25 cellular contexts compared by ENCODE assay signal in genomic region chr1:59716551-59717231, GRCh38.
DNase-seq lines count a peak whose midpoint lies in the region; ATAC-seq, FAIRE-seq and TF ChIP-seq lines count a peak whose summit lies in the region.
"Had no signal": no experiment of that assay in that cellular context is flagged by ENCODE, and none has a peak within 500 bp of the region (broad histone marks: within the 10 kb centered on the region; RNA-seq: fewer than 3 reads in every experiment).

No MANE protein-coding gene starts in this region.

- no peak overlapping the region for H3K27ac ChIP-seq in A549
- H3K27ac ChIP-seq in osteoblast (ENCODE audit: low read depth, low read length), result no peak overlapping the region
- H3K27ac ChIP-seq: BLaER1 treated with 17β-estradiol and CSF1 and Interleukin-3, amounts not matched to agents 10 nM and 100 nM; SJSA1 had no signal

- no peak for FAIRE-seq in A549 (lab: Jason Lieb, UNC)

- peaks cover 16% of the 10 kb centered on the region for H3K4me1 Mint-ChIP-seq in WTC11
- H3K4me1 Mint-ChIP-seq in mesothelial cell of epicardium, result peaks cover 18% of the 10 kb centered on the region
- H3K4me1 Mint-ChIP-seq: CD4-positive, alpha-beta memory T cell had no signal

- 85% methylated on average over 5 of the region's 5 CpGs for WGBS in A549 (ENCODE audit: missing lambda C conversion rate)

- CTCF ChIA-PET in A549 (lab: Yijun Ruan, JAX), result interaction anchor here (0.9 kb wide), 1 partner anchor 18 kb away, joined by 3 read pairs; no protein-coding TSS in a partner anchor
- CTCF ChIA-PET in WTC11 (lab: Charles Lee), result interaction anchor here (1.3 to 1.4 kb wide), 2 partner anchors 44 to 51 kb away, joined by 3 to 4 read pairs; no protein-coding TSS in a partner anchor

- H3K36me3 Mint-ChIP-seq in WTC11 (peaks cover under 1% of the 10 kb centered on the region; the same call in 1 of the 2 replicates), mesothelial cell of epicardium (peaks cover 3% of the 10 kb centered on the region)
- H3K36me3 Mint-ChIP-seq: CD4-positive, alpha-beta memory T cell had no signal

- H3K4me2 ChIP-seq in A549 (no peak overlapping the region), osteoblast (ENCODE audit: insufficient read depth, low read length) (no peak overlapping the region)
- H3K4me2 ChIP-seq: GM23338 had no signal

- no peaks in the 10 kb centered on the region for H3K79me2 ChIP-seq in osteoblast (ENCODE audit: insufficient read depth, low read length)

- no peaks in the 10 kb centered on the region for H4K20me1 ChIP-seq in osteoblast (ENCODE audit: insufficient read depth, low read length)
- H4K20me1 ChIP-seq: BLaER1 treated with 17β-estradiol and CSF1 and Interleukin-3, amounts not matched to agents 10 nM and 100 nM had no signal

- no peak overlapping the region for H3K4me3 Mint-ChIP-seq in WTC11
- no peak overlapping the region for H3K4me3 Mint-ChIP-seq in mesothelial cell of epicardium
- H3K4me3 Mint-ChIP-seq: CD4-positive, alpha-beta memory T cell; GM23338; HFFc6 had no signal

- no peak for ATAC-seq in A549
- ATAC-seq in WTC11, result peak; percentile 56
- ATAC-seq: GM23338, PC-3, Right ventricle myocardium inferior had no signal

- no peak for TF ChIP-seq EP300 in A549 (IDR thresholded peaks at IDR 0.05)

- H3K27me3 Mint-ChIP-seq in WTC11 (ENCODE audit: low read depth) (no peaks in the 10 kb centered on the region; the same call in 1 of the 2 replicates), mesothelial cell of epicardium (ENCODE audit: low read depth) (no peaks in the 10 kb centered on the region)
- H3K27me3 Mint-ChIP-seq: CD4-positive, alpha-beta memory T cell had no signal

- TF ChIP-seq CTCF in A549 (IDR thresholded peaks at IDR 0.05) (no peak), WTC11 (IDR thresholded peaks at IDR 0.05) (no peak), mesothelial cell of epicardium (IDR thresholded peaks at IDR 0.05; ENCODE audit: unreplicated experiment) (no peak), osteoblast (IDR thresholded peaks at IDR 0.05; ENCODE audit: extremely low read depth, low read depth, low read length) (no peak)

- H2AFZ ChIP-seq in osteoblast (ENCODE audit: low read length), result peak overlapping the region; percentile 65
- H2AFZ ChIP-seq: GM23338 had no signal

- H3K36me3 ChIP-seq in osteoblast (ENCODE audit: insufficient read depth, low read length), result no peaks in the 10 kb centered on the region
- no peaks in the 10 kb centered on the region for H3K36me3 ChIP-seq in H7 (replicated peaks; ENCODE audit: control insufficient read depth, insufficient read depth, low read length)
- H3K36me3 ChIP-seq: BLaER1 treated with 17β-estradiol and CSF1 and Interleukin-3, amounts not matched to agents 10 nM and 100 nM; HAP-1; SJSA1 had no signal

- no peak for TF ChIP-seq RAD21 in A549 (conservative IDR thresholded peaks at IDR 0.05 in 1 of 2, IDR thresholded peaks at IDR 0.05 in 1 of 2)

- POLR2A ChIA-PET in A549 (lab: Yijun Ruan, JAX), result no interaction called here
- POLR2A ChIA-PET in WTC11 (lab: Charles Lee), result no interaction called here

- H3K4me1 ChIP-seq in A549 (no peaks in the 10 kb centered on the region), osteoblast (ENCODE audit: insufficient read depth, low read length) (no peaks in the 10 kb centered on the region)
- H3K4me1 ChIP-seq: BLaER1 treated with 17β-estradiol and CSF1 and Interleukin-3, amounts not matched to agents 10 nM and 100 nM; HAP-1; SJSA1 had no signal

- no peak for DNase-seq in A549 (ENCODE audit: low read depth in 1 of 2, low spot score in 1 of 2)
- no peak for DNase-seq in WTC11 (ENCODE audit: low spot score)
- DNase-seq in mesothelial cell of epicardium (ENCODE audit: low spot score in 2 of 2, unreplicated experiment in 2 of 2), result no peak
- no peak for DNase-seq in osteoblast (ENCODE audit: insufficient read length, low spot score, missing footprints)
- no peak for DNase-seq in NCI-H526 treated with DMSO at 0.1 percent for 48 hours (lab: John Stamatoyannopoulos, UW)
- DNase-seq in H7, result no peak
- no peak for DNase-seq in stimulated activated CD4-positive, alpha-beta T cell treated with anti-CD3 and anti-CD28 coated beads, Interleukin-2, amount 100 ng/mL, for 24 hours
- DNase-seq: AML-193; CD4-positive, alpha-beta memory T cell; COR-L47; DMS53; HFFc6; Karpas-422; NCI-H1092 treated with DMSO at 0.1 percent for 48 hours; NCI-H1436 treated with DMSO at 0.1 percent for 48 hours; NCI-H1930; NCI-H2107; NCI-H524; NCI-H774; PC-3 had no signal

- H3K9me3 Mint-ChIP-seq in WTC11 (peaks cover 6% of the 10 kb centered on the region), mesothelial cell of epicardium (peaks cover 1% of the 10 kb centered on the region)
- H3K9me3 Mint-ChIP-seq: CD4-positive, alpha-beta memory T cell; HFFc6 had no signal

- H3K9me3 ChIP-seq in A549, result no peaks in the 10 kb centered on the region
- no peaks in the 10 kb centered on the region for H3K9me3 ChIP-seq in osteoblast (ENCODE audit: low read depth, low read length)
- H3K9me3 ChIP-seq: HAP-1, SJSA1 had no signal

- H3K27ac Mint-ChIP-seq in WTC11 (no peak overlapping the region), mesothelial cell of epicardium (peak overlapping the region; percentile 33)
- H3K27ac Mint-ChIP-seq: CD4-positive, alpha-beta memory T cell; GM23338; HFFc6 had no signal

- no peak overlapping the region for H3K4me3 ChIP-seq in A549
- H3K4me3 ChIP-seq in osteoblast (ENCODE audit: insufficient read depth, low read length), result no peak overlapping the region
- no peak overlapping the region for H3K4me3 ChIP-seq in H7 (ENCODE audit: insufficient read depth, low read depth, low read length)
- H3K4me3 ChIP-seq: BLaER1 treated with 17β-estradiol and CSF1 and Interleukin-3, amounts not matched to agents 10 nM and 100 nM; GM23338; HAP-1; SJSA1 had no signal

- no peak for TF ChIP-seq POLR2A in A549 (IDR thresholded peaks at IDR 0.05; ENCODE audit: low read length)

- no peaks in the 10 kb centered on the region for H3K27me3 ChIP-seq in osteoblast (ENCODE audit: insufficient read depth, low read length)
- no peaks in the 10 kb centered on the region for H3K27me3 ChIP-seq in H7 (ENCODE audit: control insufficient read depth, insufficient read depth, low read length)
- H3K27me3 ChIP-seq: BLaER1 treated with 17β-estradiol and CSF1 and Interleukin-3, amounts not matched to agents 10 nM and 100 nM; SJSA1 had no signal

TF ChIP-seq in A549, 52 proteins besides CTCF, POLR2A, EP300 and RAD21:
- peak; percentile 31 for TF ChIP-seq MAFK (IDR thresholded peaks at IDR 0.05; ENCODE audit: partially characterized antibody)
- TF ChIP-seq RNF2 (IDR thresholded peaks at IDR 0.05; ENCODE audit: borderline replicate concordance, low read depth), result no peak

TF ChIP-seq in WTC11, 78 proteins besides CTCF, POLR2A, EP300 and RAD21:
- no peak for TF ChIP-seq ELF4 (CRISPR knock-in tag; IDR thresholded peaks at IDR 0.05; ENCODE audit: low read depth)
- TF ChIP-seq ATF2 (CRISPR knock-in tag; IDR thresholded peaks at IDR 0.05; ENCODE audit: borderline replicate concordance, low read depth), result no peak
- TF ChIP-seq ESRRA (CRISPR knock-in tag; IDR thresholded peaks at IDR 0.05; ENCODE audit: borderline replicate concordance), result no peak
- TF ChIP-seq GTF2I (CRISPR knock-in tag; conservative IDR thresholded peaks at IDR 0.05), result no peak
